In the genomic region with DNA sequence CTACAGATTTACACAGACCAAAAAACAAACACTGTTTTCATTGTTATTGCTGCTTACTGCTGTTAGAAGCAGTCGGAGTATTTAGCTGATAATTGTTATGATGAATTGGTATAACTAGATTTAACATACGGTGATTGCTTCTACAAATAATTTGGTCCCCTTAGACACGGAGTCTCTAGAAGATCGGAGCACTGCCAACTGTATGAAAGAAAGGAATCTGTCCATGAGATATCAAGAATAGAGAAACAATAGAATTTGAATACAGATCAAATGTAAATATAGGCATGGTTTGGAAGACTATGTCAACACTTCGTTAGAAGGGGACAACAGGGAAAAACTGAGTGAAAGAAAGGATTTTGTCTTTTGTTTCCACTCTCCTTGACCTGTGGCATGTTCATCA, we compare ENCODE assay signal across 19 cellular contexts.
DNase-seq lines count a peak whose midpoint lies in the region; ATAC-seq and TF ChIP-seq lines count a peak whose summit lies in the region.
"Had no signal": no experiment of that assay in that cellular context is flagged by ENCODE, and none has a peak within 500 bp of the region (broad histone marks: within the 10 kb centered on the region; RNA-seq: fewer than 3 reads in every experiment).

No MANE protein-coding gene starts in this region.

- no peaks in the 10 kb centered on the region for H3K9me3 Mint-ChIP-seq in GM23338
- H3K9me3 Mint-ChIP-seq in natural killer cell treated with Interleukin-12 subunit alpha and Interleukin-12 subunit beta and Interleukin-15 and Interleukin-18, amount 100 ng/mL, for 72 hours = no peaks in the 10 kb centered on the region
- H3K9me3 Mint-ChIP-seq: CD8-positive, alpha-beta T cell; stimulated activated naive CD8-positive, alpha-beta T cell treated with anti-CD3 and anti-CD28 coated beads, Interleukin-15, amount 100 ng/mL, for 72 hours had no signal

- TF ChIP-seq CTCF in GM23338 (conservative IDR thresholded peaks at IDR 0.05; ENCODE audit: low read depth in 2 of 2) (no peak), VCaP (conservative IDR thresholded peaks at IDR 0.05) (no peak), GM10248 (IDR thresholded peaks at IDR 0.05; ENCODE audit: control extremely low read depth, extremely low read depth, low read depth, missing control alignments) (no peak)

- H3K4me1 Mint-ChIP-seq in GM23338 = peaks cover 39% of the 10 kb centered on the region
- peaks cover 49 to 63% of the 10 kb centered on the region in 2 donors for H3K4me1 Mint-ChIP-seq in natural killer cell treated with Interleukin-12 subunit alpha and Interleukin-12 subunit beta and Interleukin-15 and Interleukin-18, amount 100 ng/mL, for 72 hours (ENCODE audit: low read depth in 2 of 2)

- H3K4me2 ChIP-seq in GM23338 = 0 out of 2 replicates have a peak overlapping the region, but pooled peaks have one; percentile 16
- H3K4me2 ChIP-seq: hepatocyte had no signal

- peaks cover 16% of the 10 kb centered on the region for H4K20me1 ChIP-seq in GM23338 (replicated peaks; ENCODE audit: insufficient read depth)

- no peak overlapping the region for H3K27ac ChIP-seq in GM23338 (ENCODE audit: low read depth)
- H3K27ac ChIP-seq in VCaP = peak overlapping the region; percentile 24
- H3K27ac ChIP-seq: coronary artery, hepatocyte, neutrophil, skin epidermis had no signal

- H3K36me3 ChIP-seq in GM23338 (ENCODE audit: insufficient read depth) = no peaks in the 10 kb centered on the region
- H3K36me3 ChIP-seq: neutrophil had no signal

- no peaks in the 10 kb centered on the region for H3K27me3 Mint-ChIP-seq in GM23338 (ENCODE audit: insufficient read depth, low read depth, poor library complexity)
- H3K27me3 Mint-ChIP-seq in natural killer cell treated with Interleukin-12 subunit alpha and Interleukin-12 subunit beta and Interleukin-15 and Interleukin-18, amount 100 ng/mL, for 72 hours = no peaks in the 10 kb centered on the region
- H3K27me3 Mint-ChIP-seq: activated CD4-positive, alpha-beta T cell treated with anti-CD3 and anti-CD28 coated beads for 36 hours; activated naive CD8-positive, alpha-beta T cell; stimulated activated naive CD8-positive, alpha-beta T cell treated with anti-CD3 and anti-CD28 coated beads, Interleukin-15, amount 100 ng/mL, for 72 hours had no signal

- peak overlapping the region; percentile 19 for H3K27ac Mint-ChIP-seq in GM23338
- peak overlapping the region; percentile 6 to 80 for H3K27ac Mint-ChIP-seq in natural killer cell treated with Interleukin-12 subunit alpha and Interleukin-12 subunit beta and Interleukin-15 and Interleukin-18, amount 100 ng/mL, for 72 hours
- H3K27ac Mint-ChIP-seq: activated CD4-positive, alpha-beta T cell treated with anti-CD3 and anti-CD28 coated beads for 36 hours; activated naive CD8-positive, alpha-beta T cell; CD8-positive, alpha-beta T cell; stimulated activated naive CD8-positive, alpha-beta T cell treated with anti-CD3 and anti-CD28 coated beads, Interleukin-15, amount 100 ng/mL, for 72 hours had no signal

- peaks cover 96% of the 10 kb centered on the region for H3K79me2 ChIP-seq in GM23338 (replicated peaks; ENCODE audit: insufficient read depth)

- no peaks in the 10 kb centered on the region for H3K27me3 ChIP-seq in GM23338 (ENCODE audit: insufficient read depth)
- H3K27me3 ChIP-seq: hepatocyte, neutrophil had no signal

- no peak for DNase-seq in GM23338 (ENCODE audit: low spot score)
- DNase-seq in NCI-H2029 (lab: John Stamatoyannopoulos, UW) = peak; percentile 28
- no peak for DNase-seq in natural killer cell treated with Interleukin-12 subunit alpha and Interleukin-12 subunit beta and Interleukin-15 and Interleukin-18, amount 100 ng/mL, for 72 hours (ENCODE audit: low spot score)
- DNase-seq in HK-2 (ENCODE audit: unreplicated experiment) = no peak
- no peak for DNase-seq in GM10248 (ENCODE audit: extremely low spot score)
- no peak for DNase-seq in foreskin melanocyte
- DNase-seq: activated CD4-positive, alpha-beta T cell treated with anti-CD3 and anti-CD28 coated beads for 36 hours; CD8-positive, alpha-beta T cell; NCI-H226; RPMI8226; stimulated activated naive CD8-positive, alpha-beta T cell treated with anti-CD3 and anti-CD28 coated beads, Interleukin-15, amount 100 ng/mL, for 72 hours had no signal

- no peaks in the 10 kb centered on the region for H3F3A ChIP-seq in GM23338 (replicated peaks; ENCODE audit: low read depth)

- H3K9me2 ChIP-seq in GM23338 (ENCODE audit: insufficient read depth) = no peaks in the 10 kb centered on the region

- no peak overlapping the region for H2AFZ ChIP-seq in GM23338
- H2AFZ ChIP-seq: hepatocyte had no signal

- POLR2A ChIA-PET in GM10248 (lab: Yijun Ruan, JAX) = no interaction called here

- no peak for ATAC-seq in GM23338
- ATAC-seq in natural killer cell treated with Interleukin-12 subunit alpha and Interleukin-12 subunit beta and Interleukin-15 and Interleukin-18, amount 100 ng/mL, for 72 hours = no peak
- ATAC-seq in GM19452 (IDR thresholded peaks at IDR 0.05; ENCODE audit: unreplicated experiment) = no peak
- ATAC-seq: activated CD4-positive, alpha-beta T cell treated with anti-CD3 and anti-CD28 coated beads for 36 hours; CD8-positive, alpha-beta T cell; HCT116; stimulated activated naive CD8-positive, alpha-beta T cell treated with anti-CD3 and anti-CD28 coated beads, Interleukin-15, amount 100 ng/mL, for 72 hours had no signal

- H3K4me3 ChIP-seq in GM23338 = no peak overlapping the region
- H3K4me3 ChIP-seq: coronary artery, hepatocyte, skin epidermis had no signal

- no peaks in the 10 kb centered on the region for H3K36me3 Mint-ChIP-seq in GM23338 (ENCODE audit: low read depth)
- no peaks in the 10 kb centered on the region for H3K36me3 Mint-ChIP-seq in natural killer cell treated with Interleukin-12 subunit alpha and Interleukin-12 subunit beta and Interleukin-15 and Interleukin-18, amount 100 ng/mL, for 72 hours
- H3K36me3 Mint-ChIP-seq: activated naive CD8-positive, alpha-beta T cell had no signal

- CTCF ChIA-PET in GM10248 (lab: Yijun Ruan, JAX) = interaction anchor here (1.0 to 3.9 kb wide), 2 partner anchors 22 to 338 kb away, joined by 3 to 10 read pairs; no protein-coding TSS in a partner anchor

- H3K4me3 Mint-ChIP-seq in GM23338 = no peak overlapping the region
- peak overlapping the region; percentile 9 for H3K4me3 Mint-ChIP-seq in natural killer cell treated with Interleukin-12 subunit alpha and Interleukin-12 subunit beta and Interleukin-15 and Interleukin-18, amount 100 ng/mL, for 72 hours
- H3K4me3 Mint-ChIP-seq: activated CD4-positive, alpha-beta T cell treated with anti-CD3 and anti-CD28 coated beads for 36 hours; activated naive CD8-positive, alpha-beta T cell; CD8-positive, alpha-beta T cell; stimulated activated naive CD8-positive, alpha-beta T cell treated with anti-CD3 and anti-CD28 coated beads, Interleukin-15, amount 100 ng/mL, for 72 hours had no signal

- H3K4me1 ChIP-seq in GM23338 (ENCODE audit: insufficient read depth) = peaks cover 43% of the 10 kb centered on the region

TF ChIP-seq in GM23338, 12 proteins besides CTCF, POLR2A, EP300 and RAD21 (continues in another document):
- no peak for TF ChIP-seq EZH2phosphoT487 (IDR thresholded peaks at IDR 0.05; ENCODE audit: unreplicated experiment)
- no peak for TF ChIP-seq JUNB (IDR thresholded peaks at IDR 0.05; ENCODE audit: unreplicated experiment)
